In genomic region chr2:152071077-152071476, GRCh38 we compare ENCODE assay signal across 12 cellular contexts.
DNase-seq lines count a peak whose midpoint lies in the region; ATAC-seq lines count a peak whose summit lies in the region.
"Had no signal": no experiment of that assay in that cellular context is flagged by ENCODE, and none has a peak within 500 bp of the region (broad histone marks: within the 10 kb centered on the region; RNA-seq: fewer than 3 reads in every experiment).

No MANE protein-coding gene starts in this region.

- ATAC-seq in GM19328 (IDR thresholded peaks at IDR 0.05; ENCODE audit: unreplicated experiment) (peak; percentile 92), HG02885 (IDR thresholded peaks at IDR 0.05; ENCODE audit: poor library complexity, unreplicated experiment) (peak; percentile 81)
- ATAC-seq: PC-3 had no signal

- no peaks in the 10 kb centered on the region for H3K9me3 Mint-ChIP-seq in activated T-cell treated with anti-CD3 and anti-CD28 coated beads, Interleukin-2, amount 50 U/mL, for 24 hours

- H3K36me3 Mint-ChIP-seq in activated T-cell treated with anti-CD3 and anti-CD28 coated beads, Interleukin-2, amount 50 U/mL, for 24 hours (ENCODE audit: low read depth), result no peaks in the 10 kb centered on the region

- no peaks in the 10 kb centered on the region for H3K27me3 Mint-ChIP-seq in activated T-cell treated with anti-CD3 and anti-CD28 coated beads, Interleukin-2, amount 50 U/mL, for 24 hours

- peak; percentile 54 for DNase-seq in GF-D8 (lab: John Stamatoyannopoulos, UW)
- DNase-seq in NAMALWA (ENCODE audit: low spot score), result peak; percentile 85
- no peak for DNase-seq in activated T-cell treated with anti-CD3 and anti-CD28 coated beads, Interleukin-2, amount 50 U/mL, for 24 hours
- no peak for DNase-seq in activated CD4-positive, alpha-beta T cell treated with anti-CD3 and anti-CD28 coated beads for 48 hours
- no peak for DNase-seq in NCI-H2196 (lab: John Stamatoyannopoulos, UW; ENCODE audit: unreplicated experiment)
- DNase-seq in stimulated activated CD4-positive, alpha-beta T cell treated with anti-CD3 and anti-CD28 coated beads, Interleukin-1b, Interleukin-23, amount 100 ng/mL, for 48 hours, result no peak
- DNase-seq: DND-41, NCI-H2107, PC-3, T1000 had no signal

- H3K4me3 Mint-ChIP-seq in activated T-cell treated with anti-CD3 and anti-CD28 coated beads, Interleukin-2, amount 50 U/mL, for 24 hours, result no peak overlapping the region

- H3K27ac Mint-ChIP-seq in activated T-cell treated with anti-CD3 and anti-CD28 coated beads, Interleukin-2, amount 50 U/mL, for 24 hours, result no peak overlapping the region

- no peaks in the 10 kb centered on the region for H3K4me1 Mint-ChIP-seq in activated T-cell treated with anti-CD3 and anti-CD28 coated beads, Interleukin-2, amount 50 U/mL, for 24 hours (ENCODE audit: low read depth)

Comparison
In these comparisons a context has a peak if more than half of its experiments do, and no peak if none do; other contexts are left out.
1. DNase-seq: peak in GF-D8 (single experiment) and NAMALWA (single experiment); none in activated T-cell treated with anti-CD3 and anti-CD28 coated beads, Interleukin-2, amount 50 U/mL, for 24 hours (single experiment), activated CD4-positive, alpha-beta T cell treated with anti-CD3 and anti-CD28 coated beads for 48 hours (single experiment), NCI-H2196 (single experiment) and stimulated activated CD4-positive, alpha-beta T cell treated with anti-CD3 and anti-CD28 coated beads, Interleukin-1b, Interleukin-23, amount 100 ng/mL, for 48 hours (single experiment).